Comparison of ENCODE assay signal across 23 cellular contexts in the genomic region with DNA sequence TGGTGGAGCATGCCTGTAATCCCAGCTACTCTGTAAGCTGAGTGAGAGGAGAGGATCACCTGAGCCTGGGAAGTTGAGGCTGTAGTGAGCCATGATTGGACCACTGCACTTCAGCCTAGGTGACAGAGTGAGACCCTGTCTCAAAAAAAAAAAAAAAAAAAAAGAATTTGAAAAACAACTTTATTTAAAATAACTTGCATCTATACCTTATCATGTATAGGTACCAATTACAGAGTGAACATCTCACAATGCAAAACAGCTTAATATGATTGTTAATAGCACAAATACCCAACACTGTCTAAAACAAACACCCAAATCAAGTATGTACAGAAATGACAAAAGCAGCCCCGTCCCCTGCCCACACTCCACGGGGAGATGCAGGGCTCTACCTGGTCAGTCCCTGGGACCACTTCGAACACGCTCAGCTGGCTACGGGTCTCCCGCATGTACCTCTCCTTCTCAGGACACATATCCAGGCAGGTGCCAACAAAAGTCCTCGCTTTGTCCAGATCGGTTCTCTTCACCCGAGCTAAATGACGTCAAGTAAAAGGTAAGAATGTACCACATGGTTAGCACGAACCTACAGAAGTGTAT. TPM values are rescaled to one million over a fixed set of nuclear protein-coding genes. Genes with fewer than 3 reads are reported as not detected.
DNase-seq lines count a peak whose midpoint lies in the region; ATAC-seq, FAIRE-seq and TF ChIP-seq lines count a peak whose summit lies in the region.
"Had no signal": no experiment of that assay in that cellular context is flagged by ENCODE, and none has a peak within 500 bp of the region (broad histone marks: within the 10 kb centered on the region; RNA-seq: fewer than 3 reads in every experiment).

No MANE protein-coding gene starts in this region.

- H2AFZ ChIP-seq in GM12878 (ENCODE audit: control insufficient read depth, low read depth, low read length) = no peak overlapping the region

- DNase-seq in HEK293T (ENCODE audit: extremely low spot score) (no peak), GM12878 (ENCODE audit: low read depth, low spot score) (no peak), endodermal cell (no peak), T-helper 9 cell (no peak), dorsolateral prefrontal cortex (no peak), A673 (ENCODE audit: low spot score) (no peak)
- DNase-seq: 8988T; AML-193; Caco-2; Calu3; CD4-positive, alpha-beta T cell; CD8-positive, alpha-beta T cell; DMS79 treated with DMSO at 0.1 percent for 48 hours; GF-D8 had no signal

- POLR2A ChIA-PET in HEK293T (lab: Yijun Ruan, JAX) = interaction anchor here (1.1 kb wide), 1 partner anchor 11 kb away, joined by 3 read pairs; a partner anchor contains a TSS
- POLR2A ChIA-PET in GM12878 (lab: Charles Lee) = interaction anchor here (0.7 kb wide), 1 partner anchor 88 kb away, joined by 10 read pairs; no protein-coding TSS in a partner anchor
- POLR2A ChIA-PET in A673 (lab: Charles Lee; ENCODE audit: low non-redundant PET) = interaction anchor here (0.6 kb wide), 1 partner anchor 29 kb away, joined by 5 read pairs; no protein-coding TSS in a partner anchor

- H3K9me3 ChIP-seq in GM12878 (replicated peaks; ENCODE audit: control insufficient read depth, insufficient read depth, low read length) (no peaks in the 10 kb centered on the region), endodermal cell (ENCODE audit: control insufficient read depth, low read length) (no peaks in the 10 kb centered on the region), A673 (ENCODE audit: low read depth, low read length, poor library complexity, severe bottlenecking) (no peaks in the 10 kb centered on the region)
- H3K9me3 ChIP-seq: BLaER1 treated with 17β-estradiol and CSF1 and Interleukin-3, amounts not matched to agents 10 nM and 100 nM; Caco-2 had no signal

- H3K79me2 ChIP-seq in GM12878 (ENCODE audit: control insufficient read depth, insufficient read depth, low read length) = no peaks in the 10 kb centered on the region; the same call in 1 of the 2 replicates

- H4K20me1 ChIP-seq in GM12878 (ENCODE audit: control insufficient read depth, insufficient read depth) = no peaks in the 10 kb centered on the region

- H3K36me3 Mint-ChIP-seq in endodermal cell (ENCODE audit: low read depth) = peaks cover 75% of the 10 kb centered on the region

- no peak for TF ChIP-seq POLR2A in GM12878 (IDR thresholded peaks at IDR 0.05; ENCODE audit: low read depth, low read length)

- H3K36me3 ChIP-seq in GM12878 (ENCODE audit: control insufficient read depth in 2 of 2, insufficient read depth in 2 of 2, low read length in 1 of 2) (peaks cover 25 to 49% of the 10 kb centered on the region in 2 experiments; a peak in 3 of 4 replicates), endodermal cell (ENCODE audit: control insufficient read depth, insufficient read depth, low read length) (peaks cover 83% of the 10 kb centered on the region), A673 (ENCODE audit: insufficient read depth, low read length, poor library complexity, severe bottlenecking) (peaks cover 91% of the 10 kb centered on the region)

- BruUV-seq in GM12878 (replicated peaks; lab: Mats Ljungman, UMichigan) (no TSS peak), A673 (replicated peaks; lab: Mats Ljungman, UMichigan) (no TSS peak)

- no peak overlapping the region for H3K4me2 ChIP-seq in GM12878 (ENCODE audit: control insufficient read depth, insufficient read depth)
- H3K4me2 ChIP-seq: BLaER1 treated with 17β-estradiol and CSF1 and Interleukin-3, amounts not matched to agents 10 nM and 100 nM had no signal

- no peaks in the 10 kb centered on the region for H3K4me1 Mint-ChIP-seq in endodermal cell
- H3K4me1 Mint-ChIP-seq: B cell had no signal

- WGBS in GM12878 (ENCODE audit: insufficient coverage, insufficient replicate concordance, low lambda C conversion rate, missing lambda C conversion rate) = 89% methylated on average over 11 of the region's 11 CpGs
- WGBS in endodermal cell (ENCODE audit: insufficient coverage in 1 of 2, insufficient read length in 1 of 2), 2 experiments = 96 to 97% methylated on average over 7 to 11 of the region's 11 CpGs

- H3K4me1 ChIP-seq in GM12878 (ENCODE audit: control insufficient read depth, insufficient read depth, low read length) = no peaks in the 10 kb centered on the region
- no peaks in the 10 kb centered on the region for H3K4me1 ChIP-seq in endodermal cell (ENCODE audit: control insufficient read depth, insufficient read depth, low read length)
- H3K4me1 ChIP-seq in A673 (ENCODE audit: insufficient read depth, low read length, poor library complexity, severe bottlenecking) = no peaks in the 10 kb centered on the region
- H3K4me1 ChIP-seq: BLaER1 treated with 17β-estradiol and CSF1 and Interleukin-3, amounts not matched to agents 10 nM and 100 nM; Caco-2 had no signal

- FAIRE-seq in GM12878 (lab: Jason Lieb, UNC) = no peak
- FAIRE-seq: A204.1, D721Med, G401.6, GM12892, GM18507 had no signal

- no peak for TF ChIP-seq RAD21 in GM12878 (IDR thresholded peaks at IDR 0.05; ENCODE audit: insufficient read depth, low read depth, low read length)

- CTCF ChIA-PET in HEK293T (lab: Yijun Ruan, JAX) (no interaction called here), GM12878 (lab: Yijun Ruan, JAX) (interaction anchor here (0.8 kb wide), 1 partner anchor 45 kb away, joined by 3 read pairs; no protein-coding TSS in a partner anchor), A673 (lab: Charles Lee) (no interaction called here)

- H3K27ac Mint-ChIP-seq in endodermal cell = peak overlapping the region; percentile 48
- H3K27ac Mint-ChIP-seq: B cell; CD4-positive, alpha-beta T cell; CD8-positive, alpha-beta T cell had no signal

- H3K4me3 ChIP-seq in GM12878 = no peak overlapping the region
- no peak overlapping the region for H3K4me3 ChIP-seq in endodermal cell (ENCODE audit: low read length)
- no peak overlapping the region for H3K4me3 ChIP-seq in dorsolateral prefrontal cortex
- no peak overlapping the region for H3K4me3 ChIP-seq in A673 (ENCODE audit: low read depth, low read length, poor library complexity, severe bottlenecking)
- H3K4me3 ChIP-seq: BLaER1 treated with 17β-estradiol and CSF1 and Interleukin-3, amounts not matched to agents 10 nM and 100 nM had no signal

- RAD21 ChIA-PET in GM12878 (lab: Charles Lee; ENCODE audit: unreplicated experiment) = no interaction called here

- ATAC-seq in GM12878 (no peak), HG03571 (IDR thresholded peaks at IDR 0.05; ENCODE audit: unreplicated experiment) (no peak)
- ATAC-seq: CD8-positive, alpha-beta T cell had no signal

- no peaks in the 10 kb centered on the region for H3K27me3 Mint-ChIP-seq in endodermal cell (ENCODE audit: insufficient read depth)
- H3K27me3 Mint-ChIP-seq: B cell; CD4-positive, alpha-beta T cell had no signal

- intact Hi-C loops in GM12878 (cut with micrococcal nuclease; ENCODE audit: unreplicated experiment) (no loop called here), dorsolateral prefrontal cortex (cut with DNase I) (no loop called here), A673 (cut with micrococcal nuclease; ENCODE audit: unreplicated experiment) (no loop called here)

- H3K9ac ChIP-seq in GM12878 (ENCODE audit: control insufficient read depth, insufficient read depth, low read length) (no peak overlapping the region), endodermal cell (ENCODE audit: extremely low read depth, low read length, poor library complexity, severe bottlenecking) (no peak overlapping the region)
- H3K9ac ChIP-seq: BLaER1 treated with 17β-estradiol and CSF1 and Interleukin-3, amounts not matched to agents 10 nM and 100 nM had no signal

- H3K27me3 ChIP-seq in GM12878 (replicated peaks in 1 of 2; ENCODE audit: control insufficient read depth in 2 of 2, insufficient read depth in 2 of 2, low read length in 1 of 2) = no peaks in the 10 kb centered on the region
- H3K27me3 ChIP-seq in endodermal cell (ENCODE audit: control insufficient read depth, insufficient read depth, low read length, poor library complexity, severe bottlenecking) = no peaks in the 10 kb centered on the region
- H3K27me3 ChIP-seq in dorsolateral prefrontal cortex = no peaks in the 10 kb centered on the region
- H3K27me3 ChIP-seq in A673 (replicated peaks; ENCODE audit: insufficient read depth, low read depth, low read length, poor library complexity) = no peaks in the 10 kb centered on the region
- H3K27me3 ChIP-seq: BLaER1 treated with 17β-estradiol and CSF1 and Interleukin-3, amounts not matched to agents 10 nM and 100 nM had no signal

- SMC1A ChIA-PET in GM12878 (lab: Charles Lee; ENCODE audit: uncharacterized antibody, unreplicated experiment) = interaction anchor here (0.8 to 1.3 kb wide), 3 partner anchors 14 to 48 kb away, joined by 3 to 4 read pairs (median 4); no protein-coding TSS in a partner anchor

- H3K4me3 Mint-ChIP-seq in endodermal cell = no peak overlapping the region
- H3K4me3 Mint-ChIP-seq: B cell; CD4-positive, alpha-beta T cell; CD8-positive, alpha-beta T cell had no signal

- no peak for TF ChIP-seq EP300 in GM12878 (IDR thresholded peaks at IDR 0.05; ENCODE audit: borderline replicate concordance in 1 of 2, control insufficient read depth in 1 of 2, low read depth in 2 of 2, low read length in 2 of 2)

- TF ChIP-seq CTCF in GM12878 (IDR thresholded peaks at IDR 0.05 in 2 of 3, conservative IDR thresholded peaks at IDR 0.05 in 1 of 3; ENCODE audit: control insufficient read depth in 2 of 3, extremely low read depth in 1 of 3, insufficient read depth in 1 of 3, low read depth in 3 of 3, low read length in 3 of 3) = no peak
- no peak for TF ChIP-seq CTCF in endodermal cell (conservative IDR thresholded peaks at IDR 0.05)
- TF ChIP-seq CTCF in dorsolateral prefrontal cortex (IDR thresholded peaks at IDR 0.05 in 54 of 56, conservative IDR thresholded peaks at IDR 0.05 in 2 of 56; ENCODE audit: low read depth in 1 of 56, partially characterized antibody in 56 of 56) = no peak
- no peak for TF ChIP-seq CTCF in A673 (conservative IDR thresholded peaks at IDR 0.05; ENCODE audit: low read depth, low read length)

- H3K9me3 Mint-ChIP-seq in endodermal cell = no peaks in the 10 kb centered on the region
- H3K9me3 Mint-ChIP-seq: CD4-positive, alpha-beta T cell; CD8-positive, alpha-beta T cell had no signal

- in situ Hi-C loops in GM12878 (cut with MboI) = no loop called here

- H3K27ac ChIP-seq in GM12878 (ENCODE audit: control insufficient read depth, insufficient read depth) = no peak overlapping the region
- no peak overlapping the region for H3K27ac ChIP-seq in endodermal cell (ENCODE audit: low read depth, low read length)
- no peak overlapping the region for H3K27ac ChIP-seq in dorsolateral prefrontal cortex
- H3K27ac ChIP-seq in A673 (ENCODE audit: low read depth, low read length, poor library complexity, severe bottlenecking) = no peak overlapping the region
- H3K27ac ChIP-seq: BLaER1 treated with 17β-estradiol and CSF1 and Interleukin-3, amounts not matched to agents 10 nM and 100 nM; C4-2B had no signal

RNA-seq across cellular contexts. Expression of a gene that starts 10.5 kb away (rescaled TPM):
- 241 and 252 TPM in 2 replicates for total RNA-seq in GM12878 (2013; cell fraction: nucleolus; rRNA removed)
- total RNA-seq in GM12878 (2014; rRNA removed) (53.8 and 53.9 TPM in 2 replicates), GM12878 (2014; rRNA removed; fragmentation: Illumina TruSeq; extraction: Trizol) (32.4 and 39.7 TPM in 2 replicates), GM12878 (2021) (94.3 and 95.7 TPM in 2 replicates), endodermal cell (100 to 1,000 TPM; 120 to 161 TPM), dorsolateral prefrontal cortex (100 to 1,000 TPM in 83 of 120 experiments, 10 to 100 TPM in 37; 83.5 to 136 (median 104) TPM), A673 (2021) (121 and 125 TPM in 2 replicates)
- polyA plus RNA-seq in GM12878 (2011; ENCODE audit: low read depth) = 28.0 TPM
- polyA plus RNA-seq in GM12878 (2011; rRNA removed) (42.3 and 45.3 TPM in 2 replicates), GM12878 (2014; fragmentation: Illumina TruSeq; extraction: Trizol) (34.3 and 39.3 TPM in 2 replicates), GM12878 (2014; fragmentation: Nextera tagmentation; extraction: Ambion mirVana) (1 to 10 TPM; 6.1 to 8.8 TPM), GM12878 (2014; rRNA removed) (48.6 and 54.6 TPM in 2 replicates), GM12878 (2016; fragmentation: Nextera tagmentation; extraction: Ambion mirVana) (10 to 100 TPM; 54.5 to 64.6 TPM)
- polyA plus RNA-seq in GM12878 (2011; cell fraction: cytosol; rRNA removed) = 53.3 and 76.7 TPM in 2 replicates
- polyA plus RNA-seq in GM12878 (2011; cell fraction: nucleus; rRNA removed) = 140 and 149 TPM in 2 replicates
- 42.7 and 46.1 TPM in 2 replicates for polyA plus RNA-seq in GM12878 (2012)
- 54.7 and 88.0 TPM in 2 replicates for polyA minus RNA-seq in GM12878 (2011; rRNA and poly(A)+ RNA removed)
- 58.8 and 74.2 TPM in 2 replicates for polyA minus RNA-seq in GM12878 (2011; cell fraction: cytosol; rRNA and poly(A)+ RNA removed)
- 94.2 and 133 TPM in 2 replicates for polyA minus RNA-seq in GM12878 (2011; cell fraction: nucleus; rRNA and poly(A)+ RNA removed)
- polyA plus RNA-seq in endodermal cell (2013, experiment 1 of 2) = 84.8 TPM
- 76.7 TPM for polyA plus RNA-seq in endodermal cell (2013, experiment 2 of 2)

RNA-seq across cellular contexts. Expression of a gene that starts 11.2 kb away (rescaled TPM):
- total RNA-seq in GM12878 (2013; cell fraction: nucleolus; rRNA removed) = 26.3 and 29.9 TPM in 2 replicates
- 16.7 and 18.1 TPM in 2 replicates for total RNA-seq in GM12878 (2014; rRNA removed)
- 16.5 and 16.9 TPM in 2 replicates for total RNA-seq in GM12878 (2014; rRNA removed; fragmentation: Illumina TruSeq; extraction: Trizol)
- total RNA-seq in GM12878 (2021) = 13.2 and 13.8 TPM in 2 replicates
- polyA plus RNA-seq in GM12878 (2011; ENCODE audit: low read depth) = 16.6 TPM
- 31.1 and 38.1 TPM in 2 replicates for polyA plus RNA-seq in GM12878 (2011; rRNA removed)
- polyA plus RNA-seq in GM12878 (2011; cell fraction: cytosol; rRNA removed) = 18.4 and 21.1 TPM in 2 replicates
- 19.4 and 23.3 TPM in 2 replicates for polyA plus RNA-seq in GM12878 (2011; cell fraction: nucleus; rRNA removed)
- polyA plus RNA-seq in GM12878 (2012) = 20.8 and 20.9 TPM in 2 replicates
- polyA plus RNA-seq in GM12878 (2014; fragmentation: Illumina TruSeq; extraction: Trizol) = 18.9 and 22.1 TPM in 2 replicates
- 10 to 100 TPM in 1 of 2 experiments, 1 to 10 TPM in 1; 6.5 to 11.3 TPM for polyA plus RNA-seq in GM12878 (2014; fragmentation: Nextera tagmentation; extraction: Ambion mirVana)
- polyA plus RNA-seq in GM12878 (2014; rRNA removed) = 27.1 and 31.4 TPM in 2 replicates
- 10 to 100 TPM; 20.2 to 20.9 TPM for polyA plus RNA-seq in GM12878 (2016; fragmentation: Nextera tagmentation; extraction: Ambion mirVana)
- 11.4 and 12.3 TPM in 2 replicates for polyA minus RNA-seq in GM12878 (2011; rRNA and poly(A)+ RNA removed)
- polyA minus RNA-seq in GM12878 (2011; cell fraction: cytosol; rRNA and poly(A)+ RNA removed) = 5.4 and 5.9 TPM in 2 replicates
- 12.5 and 13.5 TPM in 2 replicates for polyA minus RNA-seq in GM12878 (2011; cell fraction: nucleus; rRNA and poly(A)+ RNA removed)
- total RNA-seq in endodermal cell = 10 to 100 TPM; 19.6 to 23.3 TPM
- 40.0 TPM for polyA plus RNA-seq in endodermal cell (2013, experiment 1 of 2)
- 28.0 TPM for polyA plus RNA-seq in endodermal cell (2013, experiment 2 of 2)
- total RNA-seq in dorsolateral prefrontal cortex = 10 to 100 TPM in 107 of 120 experiments, 1 to 10 TPM in 13; 4.9 to 22.3 (median 13.5) TPM
- 18.8 and 24.2 TPM in 2 replicates for total RNA-seq in A673 (2021)

RNA-seq across cellular contexts. Expression of a gene that starts 46.3 kb away (rescaled TPM):
- total RNA-seq in GM12878 (2013; cell fraction: nucleolus; rRNA removed) = 310 and 374 TPM in 2 replicates
- total RNA-seq in GM12878 (2014; rRNA removed) (61.4 and 65.2 TPM in 2 replicates), GM12878 (2014; rRNA removed; fragmentation: Illumina TruSeq; extraction: Trizol) (19.6 and 20.3 TPM in 2 replicates), GM12878 (2021) (82.4 and 86.4 TPM in 2 replicates), endodermal cell (10 to 100 TPM; 56.7 to 85.2 TPM), dorsolateral prefrontal cortex (100 to 1,000 TPM in 93 of 120 experiments, 10 to 100 TPM in 27; 61.5 to 278 (median 121) TPM), A673 (2021) (130 and 151 TPM in 2 replicates)
- 24.8 TPM for polyA plus RNA-seq in GM12878 (2011; ENCODE audit: low read depth)
- polyA plus RNA-seq in GM12878 (2011; rRNA removed) (26.1 and 51.3 TPM in 2 replicates), GM12878 (2014; fragmentation: Illumina TruSeq; extraction: Trizol) (18.3 and 24.0 TPM in 2 replicates), GM12878 (2014; fragmentation: Nextera tagmentation; extraction: Ambion mirVana) (1 to 10 TPM; 2.9 to 3.7 TPM), GM12878 (2014; rRNA removed) (60.9 and 68.4 TPM in 2 replicates), GM12878 (2016; fragmentation: Nextera tagmentation; extraction: Ambion mirVana) (10 to 100 TPM; 25.5 to 29.4 TPM)
- 53.2 and 64.3 TPM in 2 replicates for polyA plus RNA-seq in GM12878 (2011; cell fraction: cytosol; rRNA removed)
- 250 and 378 TPM in 2 replicates for polyA plus RNA-seq in GM12878 (2011; cell fraction: nucleus; rRNA removed)
- 46.0 and 62.0 TPM in 2 replicates for polyA plus RNA-seq in GM12878 (2012)
- polyA minus RNA-seq in GM12878 (2011; rRNA and poly(A)+ RNA removed) = 80.4 and 121 TPM in 2 replicates
- polyA minus RNA-seq in GM12878 (2011; cell fraction: cytosol; rRNA and poly(A)+ RNA removed) = 12.8 and 21.1 TPM in 2 replicates
- polyA minus RNA-seq in GM12878 (2011; cell fraction: nucleus; rRNA and poly(A)+ RNA removed) = 44.5 and 53.5 TPM in 2 replicates
- 101 TPM for polyA plus RNA-seq in endodermal cell (2013, experiment 1 of 2)
- polyA plus RNA-seq in endodermal cell (2013, experiment 2 of 2) = 100 TPM

RNA-seq across cellular contexts. Expression of a gene that starts 48.8 kb away (rescaled TPM):
- total RNA-seq in GM12878 (2013; cell fraction: nucleolus; rRNA removed) = 39.5 and 45.3 TPM in 2 replicates
- total RNA-seq in GM12878 (2014; rRNA removed) = 14.4 and 16.2 TPM in 2 replicates
- total RNA-seq in GM12878 (2014; rRNA removed; fragmentation: Illumina TruSeq; extraction: Trizol) = 6.7 and 7.3 TPM in 2 replicates
- total RNA-seq in GM12878 (2021) = 17.9 and 22.3 TPM in 2 replicates
- polyA plus RNA-seq in GM12878 (2011; ENCODE audit: low read depth) = 1.8 TPM
- polyA plus RNA-seq in GM12878 (2011; rRNA removed) = 4.9 and 6.4 TPM in 2 replicates
- 9.2 and 14.2 TPM in 2 replicates for polyA plus RNA-seq in GM12878 (2011; cell fraction: cytosol; rRNA removed)
- polyA plus RNA-seq in GM12878 (2011; cell fraction: nucleus; rRNA removed) = 50.5 and 63.4 TPM in 2 replicates
- polyA plus RNA-seq in GM12878 (2012) = 7.9 and 9.3 TPM in 2 replicates
- 1.3 and 6.7 TPM in 2 replicates for polyA plus RNA-seq in GM12878 (2014; fragmentation: Illumina TruSeq; extraction: Trizol)
- polyA plus RNA-seq in GM12878 (2014; fragmentation: Nextera tagmentation; extraction: Ambion mirVana) = 1 to 10 TPM; 1.1 TPM
- 21.6 and 28.2 TPM in 2 replicates for polyA plus RNA-seq in GM12878 (2014; rRNA removed)
- 10 to 100 TPM; 18.8 to 20.2 TPM for polyA plus RNA-seq in GM12878 (2016; fragmentation: Nextera tagmentation; extraction: Ambion mirVana)
- 9.7 and 17.1 TPM in 2 replicates for polyA minus RNA-seq in GM12878 (2011; rRNA and poly(A)+ RNA removed)
- polyA minus RNA-seq in GM12878 (2011; cell fraction: cytosol; rRNA and poly(A)+ RNA removed) = 4.8 and 5.9 TPM in 2 replicates
- 22.1 and 38.8 TPM in 2 replicates for polyA minus RNA-seq in GM12878 (2011; cell fraction: nucleus; rRNA and poly(A)+ RNA removed)
- 10 to 100 TPM; 19.6 to 37.4 TPM for total RNA-seq in endodermal cell
- 24.1 TPM for polyA plus RNA-seq in endodermal cell (2013, experiment 1 of 2)
- 26.2 TPM for polyA plus RNA-seq in endodermal cell (2013, experiment 2 of 2)
- 10 to 100 TPM in 1 of 120 experiments, 1 to 10 TPM in 119; 2.4 to 11.8 (median 5.4) TPM for total RNA-seq in dorsolateral prefrontal cortex
- total RNA-seq in A673 (2021) = 41.2 and 51.0 TPM in 2 replicates

RNA-seq across cellular contexts. Expression of a gene that starts 49.1 kb away (rescaled TPM):
- 102 and 117 TPM in 2 replicates for total RNA-seq in GM12878 (2013; cell fraction: nucleolus; rRNA removed)
- total RNA-seq in GM12878 (2014; rRNA removed) = 21.9 and 22.1 TPM in 2 replicates
- 15.3 and 17.1 TPM in 2 replicates for total RNA-seq in GM12878 (2014; rRNA removed; fragmentation: Illumina TruSeq; extraction: Trizol)
- total RNA-seq in GM12878 (2021) = 33.0 and 35.4 TPM in 2 replicates
- polyA plus RNA-seq in GM12878 (2011; ENCODE audit: low read depth) = 19.1 TPM
- 11.3 and 11.5 TPM in 2 replicates for polyA plus RNA-seq in GM12878 (2011; rRNA removed)
- 10.0 and 12.0 TPM in 2 replicates for polyA plus RNA-seq in GM12878 (2011; cell fraction: cytosol; rRNA removed)
- 65.9 and 71.0 TPM in 2 replicates for polyA plus RNA-seq in GM12878 (2011; cell fraction: nucleus; rRNA removed)
- polyA plus RNA-seq in GM12878 (2012) = 16.9 and 23.8 TPM in 2 replicates
- polyA plus RNA-seq in GM12878 (2014; fragmentation: Illumina TruSeq; extraction: Trizol) = 7.4 and 18.9 TPM in 2 replicates
- 1 to 10 TPM; 2.9 to 6.0 TPM for polyA plus RNA-seq in GM12878 (2014; fragmentation: Nextera tagmentation; extraction: Ambion mirVana)
- 25.4 and 35.1 TPM in 2 replicates for polyA plus RNA-seq in GM12878 (2014; rRNA removed)
- 10 to 100 TPM; 39.2 to 39.6 TPM for polyA plus RNA-seq in GM12878 (2016; fragmentation: Nextera tagmentation; extraction: Ambion mirVana)
- 40.6 and 78.3 TPM in 2 replicates for polyA minus RNA-seq in GM12878 (2011; rRNA and poly(A)+ RNA removed)
- 10.3 and 13.7 TPM in 2 replicates for polyA minus RNA-seq in GM12878 (2011; cell fraction: cytosol; rRNA and poly(A)+ RNA removed)
- polyA minus RNA-seq in GM12878 (2011; cell fraction: nucleus; rRNA and poly(A)+ RNA removed) = 19.9 and 39.3 TPM in 2 replicates
- total RNA-seq in endodermal cell = 10 to 100 TPM; 40.1 to 40.7 TPM
- 32.9 TPM for polyA plus RNA-seq in endodermal cell (2013, experiment 1 of 2)
- 28.4 TPM for polyA plus RNA-seq in endodermal cell (2013, experiment 2 of 2)
- 100 to 1,000 TPM in 14 of 120 experiments, 10 to 100 TPM in 106; 48.0 to 125 (median 79.1) TPM for total RNA-seq in dorsolateral prefrontal cortex
- total RNA-seq in A673 (2021) = 66.4 and 73.7 TPM in 2 replicates
